Comparison of ENCODE assay signal across 9 cellular contexts in genomic region chr21:39822042-39822441, GRCh38. TPM values are rescaled to one million over a fixed set of nuclear protein-coding genes. Genes with fewer than 3 reads are reported as not detected.
"Had no signal": no experiment of that assay in that cellular context is flagged by ENCODE, and none has a peak within 500 bp of the region (broad histone marks: within the 10 kb centered on the region; RNA-seq: fewer than 3 reads in every experiment).

No MANE protein-coding gene starts in this region.

- H3K4me2 ChIP-seq: GM23338 had no signal

- ATAC-seq: GM23338 had no signal

- DNase-seq: H9, HCEC 1CT, KG1 had no signal

- FAIRE-seq: H1, H54, HTR-8/SVneo had no signal

- H3K4me3 ChIP-seq: GM23338 had no signal

- H2AFZ ChIP-seq: GM23338 had no signal

RNA-seq across cellular contexts. Expression of gene PCP4, which starts 45.2 kb away (rescaled TPM):
- total RNA-seq: GM23338, HT-29 had no signal
- polyA plus RNA-seq: IgD-negative memory B cell had no signal
